ENCODE assay signal across 1 cellular context in genomic region chr5:42583322-42583721, GRCh38.
TF ChIP-seq lines count a peak whose summit lies in the region.

No MANE protein-coding gene starts in this region.

TF ChIP-seq in K562, 482 proteins besides CTCF, POLR2A, EP300 and RAD21 (continued from another document and continues in another):
- TF ChIP-seq TSHZ1 (CRISPR knock-in tag; IDR thresholded peaks at IDR 0.05): no peak
- TF ChIP-seq TARDBP (IDR thresholded peaks at IDR 0.05): no peak
- TF ChIP-seq SUPT5H (IDR thresholded peaks at IDR 0.05): no peak
- TF ChIP-seq CEBPG (CRISPR knock-in tag; IDR thresholded peaks at IDR 0.05): peak; percentile 57
- TF ChIP-seq CEBPG (tag; conservative IDR thresholded peaks at IDR 0.05 in 1 of 2, IDR thresholded peaks at IDR 0.05 in 1 of 2): peak; percentile 82 to 97
- TF ChIP-seq CHD1 (IDR thresholded peaks at IDR 0.05; ENCODE audit: low read length): no peak
- no peak for TF ChIP-seq E2F1 (CRISPR knock-in tag; IDR thresholded peaks at IDR 0.05)
- no peak for TF ChIP-seq MCM7 (IDR thresholded peaks at IDR 0.05)
- TF ChIP-seq, protein P1, sequence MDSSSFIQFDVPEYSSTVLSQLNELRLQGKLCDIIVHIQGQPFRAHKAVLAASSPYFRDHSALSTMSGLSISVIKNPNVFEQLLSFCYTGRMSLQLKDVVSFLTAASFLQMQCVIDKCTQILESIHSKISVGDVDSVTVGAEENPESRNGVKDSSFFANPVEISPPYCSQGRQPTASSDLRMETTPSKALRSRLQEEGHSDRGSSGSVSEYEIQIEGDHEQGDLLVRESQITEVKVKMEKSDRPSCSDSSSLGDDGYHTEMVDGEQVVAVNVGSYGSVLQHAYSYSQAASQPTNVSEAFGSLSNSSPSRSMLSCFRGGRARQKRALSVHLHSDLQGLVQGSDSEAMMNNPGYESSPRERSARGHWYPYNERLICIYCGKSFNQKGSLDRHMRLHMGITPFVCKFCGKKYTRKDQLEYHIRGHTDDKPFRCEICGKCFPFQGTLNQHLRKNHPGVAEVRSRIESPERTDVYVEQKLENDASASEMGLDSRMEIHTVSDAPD (CRISPR knock-in tag; IDR thresholded peaks at IDR 0.05): no peak
- no peak for TF ChIP-seq ATF1 (CRISPR knock-in tag; IDR thresholded peaks at IDR 0.05)
- TF ChIP-seq ATF1 (tag; IDR thresholded peaks at IDR 0.05): no peak; the same call in 1 of the 2 replicates
- peak; percentile 81 for TF ChIP-seq PKNOX1 (IDR thresholded peaks at IDR 0.05)
- no peak for TF ChIP-seq ZMIZ1 (IDR thresholded peaks at IDR 0.05; ENCODE audit: low read depth in 2 of 2, low read length in 2 of 2)
- no peak for TF ChIP-seq FOXO4 (CRISPR knock-in tag; IDR thresholded peaks at IDR 0.05)
- no peak for TF ChIP-seq TEAD1 (CRISPR knock-in tag; IDR thresholded peaks at IDR 0.05)
- TF ChIP-seq GATAD2B (IDR thresholded peaks at IDR 0.05; ENCODE audit: borderline replicate concordance): no peak
- TF ChIP-seq, protein P2, sequence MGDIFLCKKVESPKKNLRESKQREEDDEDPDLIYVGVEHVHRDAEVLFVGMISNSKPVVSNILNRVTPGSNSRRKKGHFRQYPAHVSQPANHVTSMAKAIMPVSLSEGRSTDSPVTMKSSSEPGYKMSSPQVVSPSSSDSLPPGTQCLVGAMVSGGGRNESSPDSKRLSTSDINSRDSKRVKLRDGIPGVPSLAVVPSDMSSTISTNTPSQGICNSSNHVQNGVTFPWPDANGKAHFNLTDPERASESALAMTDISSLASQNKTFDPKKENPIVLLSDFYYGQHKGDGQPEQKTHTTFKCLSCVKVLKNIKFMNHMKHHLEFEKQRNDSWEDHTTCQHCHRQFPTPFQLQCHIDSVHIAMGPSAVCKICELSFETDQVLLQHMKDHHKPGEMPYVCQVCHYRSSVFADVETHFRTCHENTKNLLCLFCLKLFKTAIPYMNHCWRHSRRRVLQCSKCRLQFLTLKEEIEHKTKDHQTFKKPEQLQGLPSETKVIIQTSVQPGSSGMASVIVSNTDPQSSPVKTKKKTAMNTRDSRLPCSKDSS (IDR thresholded peaks at IDR 0.05; ENCODE audit: low read depth, partially characterized antibody): no peak
- no peak for TF ChIP-seq ZFP1 (CRISPR knock-in tag; IDR thresholded peaks at IDR 0.05)
- TF ChIP-seq XRCC3 (IDR thresholded peaks at IDR 0.05): no peak
- no peak for TF ChIP-seq PML (IDR thresholded peaks at IDR 0.05; ENCODE audit: low read length)
- no peak for TF ChIP-seq ZBTB26 (CRISPR knock-in tag; IDR thresholded peaks at IDR 0.05)
- TF ChIP-seq ZNF146 (CRISPR knock-in tag; IDR thresholded peaks at IDR 0.05; ENCODE audit: unreplicated experiment): no peak
- no peak for TF ChIP-seq RBM25 (IDR thresholded peaks at IDR 0.05; ENCODE audit: low read depth, low read length, severe bottlenecking)
- TF ChIP-seq, protein P3, sequence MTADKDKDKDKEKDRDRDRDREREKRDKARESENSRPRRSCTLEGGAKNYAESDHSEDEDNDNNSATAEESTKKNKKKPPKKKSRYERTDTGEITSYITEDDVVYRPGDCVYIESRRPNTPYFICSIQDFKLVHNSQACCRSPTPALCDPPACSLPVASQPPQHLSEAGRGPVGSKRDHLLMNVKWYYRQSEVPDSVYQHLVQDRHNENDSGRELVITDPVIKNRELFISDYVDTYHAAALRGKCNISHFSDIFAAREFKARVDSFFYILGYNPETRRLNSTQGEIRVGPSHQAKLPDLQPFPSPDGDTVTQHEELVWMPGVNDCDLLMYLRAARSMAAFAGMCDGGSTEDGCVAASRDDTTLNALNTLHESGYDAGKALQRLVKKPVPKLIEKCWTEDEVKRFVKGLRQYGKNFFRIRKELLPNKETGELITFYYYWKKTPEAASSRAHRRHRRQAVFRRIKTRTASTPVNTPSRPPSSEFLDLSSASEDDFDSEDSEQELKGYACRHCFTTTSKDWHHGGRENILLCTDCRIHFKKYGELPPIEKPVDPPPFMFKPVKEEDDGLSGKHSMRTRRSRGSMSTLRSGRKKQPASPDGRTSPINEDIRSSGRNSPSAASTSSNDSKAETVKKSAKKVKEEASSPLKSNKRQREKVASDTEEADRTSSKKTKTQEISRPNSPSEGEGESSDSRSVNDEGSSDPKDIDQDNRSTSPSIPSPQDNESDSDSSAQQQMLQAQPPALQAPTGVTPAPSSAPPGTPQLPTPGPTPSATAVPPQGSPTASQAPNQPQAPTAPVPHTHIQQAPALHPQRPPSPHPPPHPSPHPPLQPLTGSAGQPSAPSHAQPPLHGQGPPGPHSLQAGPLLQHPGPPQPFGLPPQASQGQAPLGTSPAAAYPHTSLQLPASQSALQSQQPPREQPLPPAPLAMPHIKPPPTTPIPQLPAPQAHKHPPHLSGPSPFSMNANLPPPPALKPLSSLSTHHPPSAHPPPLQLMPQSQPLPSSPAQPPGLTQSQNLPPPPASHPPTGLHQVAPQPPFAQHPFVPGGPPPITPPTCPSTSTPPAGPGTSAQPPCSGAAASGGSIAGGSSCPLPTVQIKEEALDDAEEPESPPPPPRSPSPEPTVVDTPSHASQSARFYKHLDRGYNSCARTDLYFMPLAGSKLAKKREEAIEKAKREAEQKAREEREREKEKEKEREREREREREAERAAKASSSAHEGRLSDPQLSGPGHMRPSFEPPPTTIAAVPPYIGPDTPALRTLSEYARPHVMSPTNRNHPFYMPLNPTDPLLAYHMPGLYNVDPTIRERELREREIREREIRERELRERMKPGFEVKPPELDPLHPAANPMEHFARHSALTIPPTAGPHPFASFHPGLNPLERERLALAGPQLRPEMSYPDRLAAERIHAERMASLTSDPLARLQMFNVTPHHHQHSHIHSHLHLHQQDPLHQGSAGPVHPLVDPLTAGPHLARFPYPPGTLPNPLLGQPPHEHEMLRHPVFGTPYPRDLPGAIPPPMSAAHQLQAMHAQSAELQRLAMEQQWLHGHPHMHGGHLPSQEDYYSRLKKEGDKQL (CRISPR knock-in tag; IDR thresholded peaks at IDR 0.05; ENCODE audit: borderline replicate concordance): no peak
- TF ChIP-seq RBM22 (IDR thresholded peaks at IDR 0.05; ENCODE audit: low read depth, low read length, poor library complexity, severe bottlenecking): no peak
